Comparison of ENCODE assay signal across 8 cellular contexts in the genomic region with DNA sequence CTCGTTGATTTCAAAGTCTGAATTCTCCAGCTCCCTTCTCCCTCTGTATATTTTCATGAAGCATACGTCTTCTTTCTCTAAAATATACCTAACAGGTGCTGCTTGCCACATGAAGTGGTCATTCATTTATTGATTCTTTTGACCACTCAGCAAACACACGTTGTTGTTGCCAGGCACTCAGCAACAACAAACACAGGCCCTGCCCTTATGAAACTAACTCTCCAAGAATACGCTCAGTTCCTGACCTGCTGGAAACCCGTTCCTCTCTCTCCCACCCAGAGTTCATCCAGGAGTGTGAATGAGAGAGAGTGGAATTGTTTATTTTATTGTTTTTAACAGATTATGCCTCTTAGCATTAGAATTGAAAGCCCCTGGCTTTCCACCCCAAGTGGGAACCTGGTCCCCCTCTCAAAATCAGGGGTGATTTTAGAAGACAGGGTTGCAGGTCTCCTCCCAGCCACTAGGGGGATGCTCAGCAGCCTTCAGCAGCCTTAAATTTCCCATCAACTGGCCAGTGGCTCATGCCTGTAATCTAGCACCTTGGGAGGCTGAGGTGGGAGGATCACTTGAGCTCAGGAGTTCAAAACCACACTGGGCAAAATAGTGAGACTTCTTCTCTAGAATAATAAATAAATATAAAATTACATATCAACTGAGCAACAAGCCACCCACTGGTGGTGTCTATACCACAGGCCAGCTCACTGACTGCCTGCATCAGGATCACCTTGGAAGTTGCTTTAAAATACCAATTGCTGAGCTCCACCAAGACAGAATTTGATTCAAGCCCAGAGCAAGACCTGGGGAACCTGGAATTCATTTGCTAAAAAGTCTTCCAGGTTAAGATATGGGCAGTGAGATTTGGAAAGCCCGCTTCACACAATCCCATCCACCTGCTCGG.
DNase-seq lines count a peak whose midpoint lies in the region; ATAC-seq and TF ChIP-seq lines count a peak whose summit lies in the region.

No MANE protein-coding gene starts in this region.

- H3K36me3 ChIP-seq in breast epithelium, result no peaks in the 10 kb centered on the region
- no peaks in the 10 kb centered on the region for H3K36me3 ChIP-seq in prostate gland

- DNase-seq in stimulated activated CD4-positive, alpha-beta T cell treated with anti-CD3 and anti-CD28 coated beads, Interleukin-15, amount 100 ng/mL, for 24 hours, result peak; percentile 29
- no peak for DNase-seq in stimulated activated CD4-positive, alpha-beta T cell treated with anti-CD3 and anti-CD28 coated beads, Interleukin-12 subunit alpha, Interleukin-12 subunit beta, amount 100 ng/mL, for 4 hours
- DNase-seq in NCI-H2171 (lab: John Stamatoyannopoulos, UW) (peak; percentile 10), breast epithelium (ENCODE audit: low spot score in 2 of 2) (no peak), prostate gland (ENCODE audit: low spot score) (no peak), T-helper 1 cell (no peak)

- no peaks in the 10 kb centered on the region for H3K9me3 ChIP-seq in breast epithelium
- H3K9me3 ChIP-seq in prostate gland, result no peaks in the 10 kb centered on the region

- intact Hi-C loops in breast epithelium (cut with DNase I; ENCODE audit: low total_unique reads) (no loop called here), prostate gland (cut with DNase I) (no loop called here)

- H3K27ac ChIP-seq in breast epithelium (peak overlapping the region in 1 of 2 donors; percentile 9), prostate gland (no peak overlapping the region)

- TF ChIP-seq POLR2A in breast epithelium (IDR thresholded peaks at IDR 0.05) (no peak), prostate gland (IDR thresholded peaks at IDR 0.05) (no peak)

- no peaks in the 10 kb centered on the region for H3K4me1 ChIP-seq in breast epithelium
- peaks cover 5% of the 10 kb centered on the region for H3K4me1 ChIP-seq in prostate gland (replicated peaks)

- WGBS in prostate gland, result 59% methylated on average over 7 of the region's 7 CpGs

- H3K27me3 ChIP-seq in breast epithelium (peaks cover 0 to 58% of the 10 kb centered on the region in 2 donors), prostate gland (replicated peaks; ENCODE audit: insufficient read depth) (peaks cover 2% of the 10 kb centered on the region)

- ATAC-seq in GM18907 (IDR thresholded peaks at IDR 0.05; ENCODE audit: unreplicated experiment), result no peak
- ATAC-seq in GM21737 (IDR thresholded peaks at IDR 0.05; ENCODE audit: unreplicated experiment), result no peak

- TF ChIP-seq CTCF in breast epithelium (IDR thresholded peaks at IDR 0.05) (peak in 2 of 3 donors; percentile 59 to 68), prostate gland (IDR thresholded peaks at IDR 0.05) (peak; percentile 13 to 53 (median 30))

- H3K4me3 ChIP-seq in breast epithelium, result no peak overlapping the region
- H3K4me3 ChIP-seq in prostate gland, result no peak overlapping the region

Comparison
In these comparisons a context has a peak if more than half of its experiments do, and no peak if none do; other contexts are left out.
1. DNase-seq: peak in stimulated activated CD4-positive, alpha-beta T cell treated with anti-CD3 and anti-CD28 coated beads, Interleukin-15, amount 100 ng/mL, for 24 hours (single experiment) and NCI-H2171 (single experiment); none in stimulated activated CD4-positive, alpha-beta T cell treated with anti-CD3 and anti-CD28 coated beads, Interleukin-12 subunit alpha, Interleukin-12 subunit beta, amount 100 ng/mL, for 4 hours (single experiment), breast epithelium (0 of 2), prostate gland (single experiment) and T-helper 1 cell (0 of 5).